1 cellular context compared by ENCODE assay signal in genomic region chr6:137159912-137160311, GRCh38.
TF ChIP-seq lines count a peak whose summit lies in the region.

No MANE protein-coding gene starts in this region.

TF ChIP-seq in K562, 482 proteins besides CTCF, POLR2A, EP300 and RAD21 (continued from another document):
- TF ChIP-seq, protein P1, sequence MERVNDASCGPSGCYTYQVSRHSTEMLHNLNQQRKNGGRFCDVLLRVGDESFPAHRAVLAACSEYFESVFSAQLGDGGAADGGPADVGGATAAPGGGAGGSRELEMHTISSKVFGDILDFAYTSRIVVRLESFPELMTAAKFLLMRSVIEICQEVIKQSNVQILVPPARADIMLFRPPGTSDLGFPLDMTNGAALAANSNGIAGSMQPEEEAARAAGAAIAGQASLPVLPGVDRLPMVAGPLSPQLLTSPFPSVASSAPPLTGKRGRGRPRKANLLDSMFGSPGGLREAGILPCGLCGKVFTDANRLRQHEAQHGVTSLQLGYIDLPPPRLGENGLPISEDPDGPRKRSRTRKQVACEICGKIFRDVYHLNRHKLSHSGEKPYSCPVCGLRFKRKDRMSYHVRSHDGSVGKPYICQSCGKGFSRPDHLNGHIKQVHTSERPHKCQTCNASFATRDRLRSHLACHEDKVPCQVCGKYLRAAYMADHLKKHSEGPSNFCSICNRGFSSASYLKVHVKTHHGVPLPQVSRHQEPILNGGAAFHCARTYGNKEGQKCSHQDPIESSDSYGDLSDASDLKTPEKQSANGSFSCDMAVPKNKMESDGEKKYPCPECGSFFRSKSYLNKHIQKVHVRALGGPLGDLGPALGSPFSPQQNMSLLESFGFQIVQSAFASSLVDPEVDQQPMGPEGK (CRISPR knock-in tag; IDR thresholded peaks at IDR 0.05; ENCODE audit: borderline replicate concordance): no peak
- no peak for TF ChIP-seq SRSF1 (IDR thresholded peaks at IDR 0.05; ENCODE audit: low read depth, low read length)
